Comparison of ENCODE assay signal across 1 cellular context in genomic region chr17:80964859-80965580, GRCh38.
TF ChIP-seq lines count a peak whose summit lies in the region.

No MANE protein-coding gene starts in this region.

TF ChIP-seq in GM23338, 12 proteins besides CTCF, POLR2A, EP300 and RAD21:
- no peak for TF ChIP-seq POLR2AphosphoS5 (IDR thresholded peaks at IDR 0.05; ENCODE audit: low read depth)
- no peak for TF ChIP-seq ZNF331 (CRISPR knock-in tag; IDR thresholded peaks at IDR 0.05; ENCODE audit: low read depth)
- TF ChIP-seq EZH2phosphoT487 (IDR thresholded peaks at IDR 0.05; ENCODE audit: unreplicated experiment): no peak
- TF ChIP-seq CREB1 (CRISPR knock-in tag; IDR thresholded peaks at IDR 0.05; ENCODE audit: low read depth): no peak
- no peak for TF ChIP-seq ETS1 (IDR thresholded peaks at IDR 0.05)
